ENCODE assay signal across 21 cellular contexts in the genomic region with DNA sequence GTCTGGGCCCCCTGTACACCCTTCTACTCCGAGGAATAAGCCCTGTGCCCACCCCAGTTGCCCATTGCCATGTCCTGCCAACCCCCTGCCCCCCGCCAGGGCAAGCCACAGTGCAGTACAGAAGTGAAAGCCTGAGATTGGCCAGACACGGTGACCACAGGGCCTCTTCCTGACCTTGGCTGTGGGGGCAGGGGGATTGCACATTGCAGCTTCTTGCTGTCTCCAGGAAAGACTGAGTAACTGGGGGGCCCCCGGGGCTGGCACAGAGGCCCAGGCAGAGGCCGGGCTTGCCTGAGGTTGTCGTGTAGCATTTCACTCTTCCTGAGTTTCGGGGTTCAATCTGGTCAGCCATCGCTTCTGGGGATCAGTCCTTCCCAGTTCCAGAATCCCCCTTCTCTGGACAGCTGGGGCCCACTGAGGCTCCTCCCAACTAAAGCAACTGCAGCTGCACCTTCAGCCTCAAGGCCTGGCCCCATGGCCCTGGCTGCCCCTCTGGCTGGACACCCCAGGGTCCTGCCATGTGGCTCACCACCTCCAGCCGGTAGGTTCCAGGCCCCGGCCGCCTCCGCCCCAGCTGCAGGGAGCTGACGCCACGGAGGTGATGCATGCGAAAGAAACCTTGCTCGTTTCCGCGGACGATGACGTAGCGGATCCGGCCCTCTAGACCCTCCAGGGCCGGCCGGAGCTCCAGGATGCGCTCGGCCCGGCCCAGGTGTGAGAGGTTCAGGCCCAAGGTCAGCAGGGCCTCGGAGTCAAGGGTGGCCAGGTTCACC. TPM values are rescaled to one million over a fixed set of nuclear protein-coding genes. Genes with fewer than 3 reads are reported as not detected.
A peak's percentile ranks its signal among the peaks of the same experiment; 100 is the strongest.
DNase-seq lines count a peak whose midpoint lies in the region; ATAC-seq, FAIRE-seq and TF ChIP-seq lines count a peak whose summit lies in the region.
"Had no signal": no experiment of that assay in that cellular context is flagged by ENCODE, and none has a peak within 500 bp of the region (broad histone marks: within the 10 kb centered on the region; RNA-seq: fewer than 3 reads in every experiment).

No MANE protein-coding gene starts in this region.

- H3K23ac ChIP-seq in H9 (ENCODE audit: insufficient read length, low read depth, low read length), result no peak overlapping the region

- no peaks in the 10 kb centered on the region for H3K36me3 Mint-ChIP-seq in activated CD8-positive, alpha-beta T cell treated with anti-CD3 and anti-CD28 coated beads for 36 hours (ENCODE audit: low read depth)
- H3K36me3 Mint-ChIP-seq in activated CD8-positive, alpha-beta T cell treated with anti-CD3 and anti-CD28 coated beads, Interleukin-2, amount 10 ng/mL, durations not matched to agents 7 days and 5 days (ENCODE audit: low read depth), result peaks cover 3% of the 10 kb centered on the region
- peaks cover 12 to 16% (median 15%) of the 10 kb centered on the region in 3 experiments for H3K36me3 Mint-ChIP-seq in H9 (ENCODE audit: insufficient read depth in 1 of 3, low read depth in 3 of 3)
- H3K36me3 Mint-ChIP-seq in stimulated activated effector memory CD8-positive, alpha-beta T cell treated with anti-CD3 and anti-CD28 coated beads, Interleukin-12 subunit alpha, Interleukin-12 subunit beta, amount 100 ng/mL, for 72 hours, result no peaks in the 10 kb centered on the region

- no peak for TF ChIP-seq RAD21 in GM12878 (IDR thresholded peaks at IDR 0.05; ENCODE audit: insufficient read depth, low read depth, low read length)

- no peak overlapping the region for H3K18ac ChIP-seq in H9 (ENCODE audit: insufficient read length, low read depth, low read length)

- H3K79me2 ChIP-seq in H9 (ENCODE audit: insufficient read depth, low read length) (no peaks in the 10 kb centered on the region), GM12878 (ENCODE audit: control insufficient read depth, insufficient read depth, low read length) (no peaks in the 10 kb centered on the region)

- H3K4me3 Mint-ChIP-seq in activated CD8-positive, alpha-beta T cell treated with anti-CD3 and anti-CD28 coated beads for 36 hours, result no peak overlapping the region
- no peak overlapping the region for H3K4me3 Mint-ChIP-seq in activated CD8-positive, alpha-beta T cell treated with anti-CD3 and anti-CD28 coated beads, Interleukin-2, amount 10 ng/mL, durations not matched to agents 7 days and 5 days
- no peak overlapping the region for H3K4me3 Mint-ChIP-seq in H9
- H3K4me3 Mint-ChIP-seq in stimulated activated effector memory CD8-positive, alpha-beta T cell treated with anti-CD3 and anti-CD28 coated beads, Interleukin-12 subunit alpha, Interleukin-12 subunit beta, amount 100 ng/mL, for 72 hours, result no peak overlapping the region
- H3K4me3 Mint-ChIP-seq: CD4-positive, alpha-beta T cell had no signal

- H2BK12ac ChIP-seq in H9 (ENCODE audit: insufficient read length, low read depth, low read length), result no peak overlapping the region

- no peaks in the 10 kb centered on the region for H4K20me1 ChIP-seq in H9 (ENCODE audit: control insufficient read depth, insufficient read depth, insufficient read length)
- no peaks in the 10 kb centered on the region for H4K20me1 ChIP-seq in GM12878 (ENCODE audit: control insufficient read depth, insufficient read depth)

- H3K79me1 ChIP-seq in H9 (ENCODE audit: insufficient read depth, low read depth, low read length, poor library complexity, severe bottlenecking), result no peaks in the 10 kb centered on the region

- no peak overlapping the region for H3K27ac Mint-ChIP-seq in activated CD8-positive, alpha-beta T cell treated with anti-CD3 and anti-CD28 coated beads for 36 hours
- H3K27ac Mint-ChIP-seq in activated CD8-positive, alpha-beta T cell treated with anti-CD3 and anti-CD28 coated beads, Interleukin-2, amount 10 ng/mL, durations not matched to agents 7 days and 5 days, result no peak overlapping the region
- H3K27ac Mint-ChIP-seq in H9, result peak overlapping the region; percentile 14 to 93 (median 49); a peak in 2 of 7 replicates
- no peak overlapping the region for H3K27ac Mint-ChIP-seq in stimulated activated effector memory CD8-positive, alpha-beta T cell treated with anti-CD3 and anti-CD28 coated beads, Interleukin-12 subunit alpha, Interleukin-12 subunit beta, amount 100 ng/mL, for 72 hours
- H3K27ac Mint-ChIP-seq: CD4-positive, alpha-beta T cell had no signal

- CTCF ChIA-PET in activated CD8-positive, alpha-beta T cell treated with anti-CD3 and anti-CD28 coated beads for 36 hours (lab: Charles Lee), result interaction anchor here (1.1 to 1.4 kb wide), 2 partner anchors 8 to 64 kb away, joined by 3 read pairs; no protein-coding TSS in a partner anchor
- CTCF ChIA-PET in activated CD8-positive, alpha-beta T cell treated with anti-CD3 and anti-CD28 coated beads, Interleukin-2, amount 10 ng/mL, durations not matched to agents 7 days and 5 days (lab: Charles Lee), result interaction anchor here (1.4 kb wide), 1 partner anchor 63 kb away, joined by 4 read pairs; no protein-coding TSS in a partner anchor
- CTCF ChIA-PET in GM12878 (lab: Yijun Ruan, JAX), result interaction anchor here (0.7 kb wide), 1 partner anchor 13 kb away, joined by 3 read pairs; no protein-coding TSS in a partner anchor

- TF ChIP-seq POLR2A in GM12878 (IDR thresholded peaks at IDR 0.05; ENCODE audit: low read depth, low read length) (no peak), tibial nerve (IDR thresholded peaks at IDR 0.05) (no peak)

- H3K27me3 ChIP-seq in H9 (ENCODE audit: insufficient read depth, low read length) (no peaks in the 10 kb centered on the region), GM12878 (replicated peaks in 1 of 2; ENCODE audit: control insufficient read depth in 2 of 2, insufficient read depth in 2 of 2, low read length in 1 of 2) (no peaks in the 10 kb centered on the region), tibial nerve (no peaks in the 10 kb centered on the region)

- in situ Hi-C loops in GM12878 (cut with MboI), result no loop called here

- H3K4me3 ChIP-seq in GM12878, result no peak overlapping the region
- H3K4me3 ChIP-seq in tibial nerve, result no peak overlapping the region
- H3K4me3 ChIP-seq: A549, MG63 had no signal

- H2BK20ac ChIP-seq in H9 (ENCODE audit: low read depth, low read length, poor library complexity, severe bottlenecking), result no peak overlapping the region

- SMC1A ChIA-PET in GM12878 (lab: Charles Lee; ENCODE audit: uncharacterized antibody, unreplicated experiment), result no interaction called here

- H3K4me1 Mint-ChIP-seq in activated CD8-positive, alpha-beta T cell treated with anti-CD3 and anti-CD28 coated beads for 36 hours (ENCODE audit: low read depth), result peaks cover 4% of the 10 kb centered on the region
- peaks cover 15% of the 10 kb centered on the region for H3K4me1 Mint-ChIP-seq in activated CD8-positive, alpha-beta T cell treated with anti-CD3 and anti-CD28 coated beads, Interleukin-2, amount 10 ng/mL, durations not matched to agents 7 days and 5 days (ENCODE audit: low read depth)
- 0 out of 4 replicates have a peak, but pooled peaks cover 0 to 2% of the 10 kb centered on the region in 2 experiments for H3K4me1 Mint-ChIP-seq in H9
- H3K4me1 Mint-ChIP-seq in stimulated activated effector memory CD8-positive, alpha-beta T cell treated with anti-CD3 and anti-CD28 coated beads, Interleukin-12 subunit alpha, Interleukin-12 subunit beta, amount 100 ng/mL, for 72 hours, result no peaks in the 10 kb centered on the region

- no peak overlapping the region for H3T11ph ChIP-seq in H9 (ENCODE audit: low read length)

- no TSS peak for BruUV-seq in GM12878 (replicated peaks; lab: Mats Ljungman, UMichigan)

- no peak overlapping the region for H2BK5ac ChIP-seq in H9 (ENCODE audit: insufficient read length, low read length)

- H4K5ac ChIP-seq in H9 (ENCODE audit: insufficient read length, low read depth, low read length), result no peak overlapping the region

- WGBS in H9 (ENCODE audit: extremely low coverage, insufficient read length, low lambda C conversion rate), result no CpG with 5 or more reads among the region's 28 CpGs
- 66% methylated on average over 28 of the region's 28 CpGs for WGBS in GM12878 (ENCODE audit: insufficient coverage, insufficient replicate concordance, low lambda C conversion rate, missing lambda C conversion rate)
- 86 to 88% methylated on average over 24 to 28 of the region's 28 CpGs for WGBS in tibial nerve, 2 donors

- no peaks in the 10 kb centered on the region for H3K4me1 ChIP-seq in H9 (ENCODE audit: insufficient read depth, low read length)
- H3K4me1 ChIP-seq in GM12878 (ENCODE audit: control insufficient read depth, insufficient read depth, low read length), result peaks cover 10% of the 10 kb centered on the region
- no peaks in the 10 kb centered on the region for H3K4me1 ChIP-seq in tibial nerve
- H3K4me1 ChIP-seq: A549 had no signal

- no peak overlapping the region for H2AK5ac ChIP-seq in H9 (ENCODE audit: insufficient read length, low read length)

- peaks cover 15% of the 10 kb centered on the region for H3K9me3 Mint-ChIP-seq in activated CD8-positive, alpha-beta T cell treated with anti-CD3 and anti-CD28 coated beads for 36 hours
- H3K9me3 Mint-ChIP-seq in activated CD8-positive, alpha-beta T cell treated with anti-CD3 and anti-CD28 coated beads, Interleukin-2, amount 10 ng/mL, durations not matched to agents 7 days and 5 days (ENCODE audit: insufficient read depth), result peaks cover 13% of the 10 kb centered on the region
- peaks cover 13% of the 10 kb centered on the region in 2 experiments for H3K9me3 Mint-ChIP-seq in H9
- peaks cover 13% of the 10 kb centered on the region for H3K9me3 Mint-ChIP-seq in stimulated activated effector memory CD8-positive, alpha-beta T cell treated with anti-CD3 and anti-CD28 coated beads, Interleukin-12 subunit alpha, Interleukin-12 subunit beta, amount 100 ng/mL, for 72 hours

- FAIRE-seq in GM12878 (lab: Jason Lieb, UNC), result no peak
- FAIRE-seq: A549, HepG2 had no signal

- RAD21 ChIA-PET in GM12878 (lab: Charles Lee; ENCODE audit: unreplicated experiment), result no interaction called here

- ATAC-seq in activated CD8-positive, alpha-beta T cell treated with anti-CD3 and anti-CD28 coated beads for 36 hours, result peak; percentile 82
- ATAC-seq in activated CD8-positive, alpha-beta T cell treated with anti-CD3 and anti-CD28 coated beads, Interleukin-2, amount 10 ng/mL, durations not matched to agents 7 days and 5 days, result no peak
- ATAC-seq in GM12878 (no peak), GM18502 (IDR thresholded peaks at IDR 0.05; ENCODE audit: poor library complexity, unreplicated experiment) (no peak)
- ATAC-seq in stimulated activated effector memory CD8-positive, alpha-beta T cell treated with anti-CD3 and anti-CD28 coated beads, Interleukin-12 subunit alpha, Interleukin-12 subunit beta, amount 100 ng/mL, for 72 hours, result peak; percentile 63
- ATAC-seq: HepG2 had no signal

- POLR2A ChIA-PET in activated CD8-positive, alpha-beta T cell treated with anti-CD3 and anti-CD28 coated beads for 36 hours (lab: Charles Lee), result no interaction called here
- POLR2A ChIA-PET in activated CD8-positive, alpha-beta T cell treated with anti-CD3 and anti-CD28 coated beads, Interleukin-2, amount 10 ng/mL, durations not matched to agents 7 days and 5 days (lab: Charles Lee), result no interaction called here
- POLR2A ChIA-PET in GM12878 (lab: Charles Lee), result interaction anchor here (0.5 kb wide), 1 partner anchor 147 kb away, joined by 6 read pairs; no protein-coding TSS in a partner anchor

- H3K9me3 ChIP-seq in H9 (ENCODE audit: control insufficient read depth, low read depth, low read length) (no peaks in the 10 kb centered on the region), GM12878 (replicated peaks; ENCODE audit: control insufficient read depth, insufficient read depth, low read length) (peaks cover 3% of the 10 kb centered on the region; the same call in 2 of the 3 replicates), tibial nerve (peaks cover 0 to 26% (median 3%) of the 10 kb centered on the region in 4 donors)

- no peak for TF ChIP-seq CTCF in activated CD8-positive, alpha-beta T cell treated with anti-CD3 and anti-CD28 coated beads for 36 hours (IDR thresholded peaks at IDR 0.05)
- no peak for TF ChIP-seq CTCF in H9 (conservative IDR thresholded peaks at IDR 0.05)
- no peak for TF ChIP-seq CTCF in GM12878 (IDR thresholded peaks at IDR 0.05 in 2 of 3, conservative IDR thresholded peaks at IDR 0.05 in 1 of 3; ENCODE audit: control insufficient read depth in 2 of 3, extremely low read depth in 1 of 3, insufficient read depth in 1 of 3, low read depth in 3 of 3, low read length in 3 of 3)
- no peak for TF ChIP-seq CTCF in tibial nerve (IDR thresholded peaks at IDR 0.05)

- H4K91ac ChIP-seq in H9 (ENCODE audit: insufficient read length, low read depth, low read length), result no peak overlapping the region

- intact Hi-C loops in activated CD8-positive, alpha-beta T cell treated with anti-CD3 and anti-CD28 coated beads for 36 hours (cut with micrococcal nuclease), result no loop called here
- intact Hi-C loops in GM12878 (cut with micrococcal nuclease; ENCODE audit: unreplicated experiment), result no loop called here

- H3K14ac ChIP-seq in H9 (ENCODE audit: insufficient read depth, low read length), result no peak overlapping the region

- H3K9ac ChIP-seq in H9 (ENCODE audit: extremely low read depth, insufficient read length, low read length) (no peak overlapping the region), GM12878 (ENCODE audit: control insufficient read depth, insufficient read depth, low read length) (no peak overlapping the region)
- H3K9ac ChIP-seq: KMS-11 had no signal

- H3K4me2 ChIP-seq in H9 (ENCODE audit: insufficient read depth, insufficient read length, low read length) (no peak overlapping the region), GM12878 (ENCODE audit: control insufficient read depth, insufficient read depth) (peak overlapping the region; percentile 48; the same call in 1 of the 2 replicates)
- H3K4me2 ChIP-seq: A549, KMS-11 had no signal

- no peak overlapping the region for H3K27ac ChIP-seq in H9 (ENCODE audit: insufficient read length, low read depth, low read length)
- no peak overlapping the region for H3K27ac ChIP-seq in GM12878 (ENCODE audit: control insufficient read depth, insufficient read depth)
- no peak overlapping the region for H3K27ac ChIP-seq in tibial nerve
- H3K27ac ChIP-seq: A549, KMS-11 had no signal

- H3K23me2 ChIP-seq in H9 (ENCODE audit: insufficient read length, low read depth, low read length, poor library complexity, severe bottlenecking), result no peaks in the 10 kb centered on the region

- H4K8ac ChIP-seq in H9 (replicated peaks; ENCODE audit: insufficient read length, low read depth, low read length), result no peak overlapping the region

- H3K36me3 ChIP-seq in GM12878 (ENCODE audit: control insufficient read depth in 2 of 2, insufficient read depth in 2 of 2, low read length in 1 of 2) (no peaks in the 10 kb centered on the region), tibial nerve (no peaks in the 10 kb centered on the region)
- H3K36me3 ChIP-seq: MG63 had no signal

- DNase-seq in activated CD8-positive, alpha-beta T cell treated with anti-CD3 and anti-CD28 coated beads for 36 hours, result peak; percentile 70
- no peak for DNase-seq in activated CD8-positive, alpha-beta T cell treated with anti-CD3 and anti-CD28 coated beads, Interleukin-2, amount 10 ng/mL, durations not matched to agents 7 days and 5 days
- DNase-seq in H9 (no peak), GM12878 (ENCODE audit: low read depth, low spot score) (no peak), tibial nerve (ENCODE audit: low spot score in 2 of 2) (no peak), NCI-H2171 treated with DMSO at 0.1 percent for 48 hours (lab: John Stamatoyannopoulos, UW) (no peak)
- DNase-seq in stimulated activated effector memory CD8-positive, alpha-beta T cell treated with anti-CD3 and anti-CD28 coated beads, Interleukin-12 subunit alpha, Interleukin-12 subunit beta, amount 100 ng/mL, for 72 hours (ENCODE audit: low spot score in 2 of 2), result no peak
- DNase-seq: Calu3; CD4-positive, alpha-beta T cell; DMS79 treated with DMSO at 0.1 percent for 48 hours; GDM1; H7; MG63; NCI-H1105; NCI-H187; NCI-H510A had no signal

- no peak for TF ChIP-seq EP300 in GM12878 (IDR thresholded peaks at IDR 0.05; ENCODE audit: borderline replicate concordance in 1 of 2, control insufficient read depth in 1 of 2, low read depth in 2 of 2, low read length in 2 of 2)
- no peak for TF ChIP-seq EP300 in tibial nerve (IDR thresholded peaks at IDR 0.05)

- H2BK120ac ChIP-seq in H9 (ENCODE audit: low read depth, low read length, poor library complexity, severe bottlenecking), result no peak overlapping the region

- H2AFZ ChIP-seq in H9 (ENCODE audit: low read length) (no peak overlapping the region), GM12878 (ENCODE audit: control insufficient read depth, low read depth, low read length) (no peak overlapping the region)

- H2BK15ac ChIP-seq in H9 (ENCODE audit: low read depth, low read length), result no peak overlapping the region

- no peak overlapping the region for H3K56ac ChIP-seq in H9 (ENCODE audit: insufficient read length, low read depth, low read length)

- no peaks in the 10 kb centered on the region for H3K27me3 Mint-ChIP-seq in activated CD8-positive, alpha-beta T cell treated with anti-CD3 and anti-CD28 coated beads for 36 hours
- H3K27me3 Mint-ChIP-seq in activated CD8-positive, alpha-beta T cell treated with anti-CD3 and anti-CD28 coated beads, Interleukin-2, amount 10 ng/mL, durations not matched to agents 7 days and 5 days (ENCODE audit: low read depth), result no peaks in the 10 kb centered on the region
- H3K27me3 Mint-ChIP-seq in H9 (ENCODE audit: low read depth), result peaks cover 3% of the 10 kb centered on the region; the same call in 1 of the 2 replicates

- no peak overlapping the region for H3K4ac ChIP-seq in H9 (ENCODE audit: low read depth, low read length)

RNA-seq across cellular contexts. Expression of a gene that starts 13.1 kb away (rescaled TPM):
- under 1 TPM in 1 of 2 experiments, not detected in 1; 0.29 TPM for total RNA-seq in activated CD8-positive, alpha-beta T cell treated with anti-CD3 and anti-CD28 coated beads for 36 hours
- total RNA-seq in activated CD8-positive, alpha-beta T cell treated with anti-CD3 and anti-CD28 coated beads, Interleukin-2, amount 10 ng/mL, durations not matched to agents 7 days and 5 days, result 10 to 100 TPM in 1 of 2 experiments, 1 to 10 TPM in 1; 10.0 to 10.2 TPM
- total RNA-seq in H9 (2021) (not detected in 2 replicates), GM12878 (2014; rRNA removed) (7.1 and 9.7 TPM in 2 replicates), GM12878 (2014; rRNA removed; fragmentation: Illumina TruSeq; extraction: Trizol) (6.6 and 7.3 TPM in 2 replicates), GM12878 (2021) (10.4 and 11.3 TPM in 2 replicates), tibial nerve (not detected)
- total RNA-seq in GM12878 (2013; cell fraction: nucleolus; rRNA removed), result not detected in 2 replicates
- 2.6 TPM for polyA plus RNA-seq in GM12878 (2011; ENCODE audit: low read depth)
- polyA plus RNA-seq in GM12878 (2011; rRNA removed) (0.35 and 0.53 TPM in 2 replicates), GM12878 (2014; fragmentation: Illumina TruSeq; extraction: Trizol) (9.3 and 11.9 TPM in 2 replicates), GM12878 (2014; fragmentation: Nextera tagmentation; extraction: Ambion mirVana) (1 to 10 TPM; 3.7 to 5.0 TPM), GM12878 (2014; rRNA removed) (12.0 and 13.2 TPM in 2 replicates), GM12878 (2016; fragmentation: Nextera tagmentation; extraction: Ambion mirVana) (1 to 10 TPM; 6.8 to 9.3 TPM)
- 0.72 and 0.93 TPM in 2 replicates for polyA plus RNA-seq in GM12878 (2011; cell fraction: cytosol; rRNA removed)
- polyA plus RNA-seq in GM12878 (2011; cell fraction: nucleus; rRNA removed), result 0.43 and 0.53 TPM in 2 replicates
- polyA plus RNA-seq in GM12878 (2012), result 3.9 and 4.3 TPM in 2 replicates
- 0.37 and 0.62 TPM in 2 replicates for polyA minus RNA-seq in GM12878 (2011; rRNA and poly(A)+ RNA removed)
- not detected in 2 replicates for polyA minus RNA-seq in GM12878 (2011; cell fraction: cytosol; rRNA and poly(A)+ RNA removed)
- polyA minus RNA-seq in GM12878 (2011; cell fraction: nucleus; rRNA and poly(A)+ RNA removed), result not detected in 2 replicates
- total RNA-seq: Calu3; CD4-positive, alpha-beta T cell; HepG2; RPMI7951 had no signal
- polyA plus RNA-seq: A549, HepG2 had no signal

Comparison
In these comparisons a context has a peak if more than half of its experiments do, and no peak if none do; other contexts are left out.
1. ATAC-seq: peak in activated CD8-positive, alpha-beta T cell treated with anti-CD3 and anti-CD28 coated beads for 36 hours (single experiment) and stimulated activated effector memory CD8-positive, alpha-beta T cell treated with anti-CD3 and anti-CD28 coated beads, Interleukin-12 subunit alpha, Interleukin-12 subunit beta, amount 100 ng/mL, for 72 hours (single experiment); none in activated CD8-positive, alpha-beta T cell treated with anti-CD3 and anti-CD28 coated beads, Interleukin-2, amount 10 ng/mL, durations not matched to agents 7 days and 5 days (single experiment), GM12878 (single experiment) and GM18502 (single experiment).
2. H3K27ac Mint-ChIP-seq: peak in H9 (3 of 3); none in activated CD8-positive, alpha-beta T cell treated with anti-CD3 and anti-CD28 coated beads for 36 hours (single experiment), activated CD8-positive, alpha-beta T cell treated with anti-CD3 and anti-CD28 coated beads, Interleukin-2, amount 10 ng/mL, durations not matched to agents 7 days and 5 days (single experiment) and stimulated activated effector memory CD8-positive, alpha-beta T cell treated with anti-CD3 and anti-CD28 coated beads, Interleukin-12 subunit alpha, Interleukin-12 subunit beta, amount 100 ng/mL, for 72 hours (single experiment).